16 cellular contexts compared by ENCODE assay signal in genomic region chr17:7956208-7956965, GRCh38. TPM values are rescaled to one million over a fixed set of nuclear protein-coding genes. Genes with fewer than 3 reads are reported as not detected.
DNase-seq lines count a peak whose midpoint lies in the region; ATAC-seq, FAIRE-seq and TF ChIP-seq lines count a peak whose summit lies in the region.
"Had no signal": no experiment of that assay in that cellular context is flagged by ENCODE, and none has a peak within 500 bp of the region (broad histone marks: within the 10 kb centered on the region; RNA-seq: fewer than 3 reads in every experiment).

No MANE protein-coding gene starts in this region.

- H3K9me2 ChIP-seq in SK-N-SH: no peaks in the 10 kb centered on the region

- H3K9ac ChIP-seq in SK-N-SH (no peak overlapping the region), endothelial cell of umbilical vein (replicated peaks; ENCODE audit: extremely low read depth, insufficient read depth, low read length) (no peak overlapping the region)

- no peak overlapping the region for H3K4me3 ChIP-seq in SK-N-SH (ENCODE audit: low read depth in 2 of 2, low read length in 1 of 2)
- H3K4me3 ChIP-seq in endothelial cell of umbilical vein (replicated peaks in 1 of 3; ENCODE audit: insufficient read depth in 1 of 3, low read depth in 1 of 3, low read length in 3 of 3): no peak overlapping the region
- no peak overlapping the region for H3K4me3 ChIP-seq in HAP-1
- H3K4me3 ChIP-seq: psoas muscle had no signal

- peak; percentile 34 for DNase-seq in SK-N-SH
- DNase-seq in endothelial cell of umbilical vein (ENCODE audit: low read depth, low spot score): peak; percentile 25
- peak; percentile 33 for DNase-seq in left kidney (ENCODE audit: low read depth, low spot score)
- peak; percentile 2 for DNase-seq in stromal cell of bone marrow (ENCODE audit: low read depth)
- no peak for DNase-seq in ACHN
- no peak for DNase-seq in HAP-1 (ENCODE audit: low spot score in 2 of 2)
- DNase-seq: activated T-cell treated with anti-CD3 and anti-CD28 coated beads, Interleukin-2, amount 50 U/mL, for 1 hour; amniotic stem cell; immature natural killer cell; psoas muscle; trophoblast cell had no signal

- POLR2A ChIA-PET in SK-N-SH (lab: Yijun Ruan, JAX) (interaction anchor here (0.9 kb wide), 1 partner anchor 11 kb away, joined by 3 read pairs; no protein-coding TSS in a partner anchor), endothelial cell of umbilical vein (lab: Charles Lee) (interaction anchor here (0.7 kb wide), 1 partner anchor 23 kb away, joined by 5 read pairs; no protein-coding TSS in a partner anchor)

- no peaks in the 10 kb centered on the region for H3K27me3 ChIP-seq in SK-N-SH (ENCODE audit: insufficient read depth)
- H3K27me3 ChIP-seq in endothelial cell of umbilical vein (ENCODE audit: control insufficient read depth in 2 of 2, insufficient read depth in 2 of 2, low read length in 2 of 2): peaks cover under 1 to 2% of the 10 kb centered on the region in 2 experiments
- no peaks in the 10 kb centered on the region for H3K27me3 ChIP-seq in HAP-1 (ENCODE audit: low read depth)

- no peaks in the 10 kb centered on the region for H3K9me1 ChIP-seq in endothelial cell of umbilical vein (replicated peaks; ENCODE audit: control insufficient read depth, extremely low read depth, insufficient read depth, low read length)

- H2AFZ ChIP-seq in SK-N-SH (ENCODE audit: low read depth) (no peak overlapping the region), endothelial cell of umbilical vein (ENCODE audit: low read depth, low read length) (no peak overlapping the region)

- TF ChIP-seq RAD21 in SK-N-SH (IDR thresholded peaks at IDR 0.05; ENCODE audit: low read length): no peak

- FAIRE-seq in endothelial cell of umbilical vein (lab: Jason Lieb, UNC): peak; percentile 46

- H3K4me1 ChIP-seq in SK-N-SH (ENCODE audit: control insufficient read depth in 1 of 2, insufficient read depth in 2 of 2, low read depth in 1 of 2, low read length in 1 of 2): no peaks in the 10 kb centered on the region; a peak in 1 of 4 replicates
- H3K4me1 ChIP-seq in endothelial cell of umbilical vein (ENCODE audit: control insufficient read depth, extremely low read depth, insufficient read depth, low read length): no peaks in the 10 kb centered on the region
- H3K4me1 ChIP-seq in HAP-1: no peaks in the 10 kb centered on the region
- H3K4me1 ChIP-seq: psoas muscle had no signal

- H3K4me2 ChIP-seq in SK-N-SH (no peak overlapping the region), endothelial cell of umbilical vein (ENCODE audit: insufficient read depth, low read length) (no peak overlapping the region)

- H3K27ac ChIP-seq in SK-N-SH (ENCODE audit: low read depth in 2 of 2, low read length in 1 of 2) (peak overlapping the region in 1 of 2 experiments; percentile 7; a peak in 1 of 4 replicates), endothelial cell of umbilical vein (ENCODE audit: insufficient read depth, low read depth, low read length) (no peak overlapping the region)
- H3K27ac ChIP-seq: psoas muscle had no signal

- BruUV-seq in endothelial cell of umbilical vein (replicated peaks; lab: Mats Ljungman, UMichigan): no TSS peak

- 76% methylated on average over 11 of the region's 11 CpGs for WGBS in SK-N-SH (ENCODE audit: low lambda C conversion rate)

- no peak for TF ChIP-seq POLR2A in endothelial cell of umbilical vein (IDR thresholded peaks at IDR 0.05; ENCODE audit: low read depth, low read length)

- ATAC-seq in HG02885 (IDR thresholded peaks at IDR 0.05; ENCODE audit: poor library complexity, unreplicated experiment): no peak
- ATAC-seq: psoas muscle had no signal

- TF ChIP-seq CTCF in SK-N-SH (IDR thresholded peaks at IDR 0.05) (no peak), endothelial cell of umbilical vein (IDR thresholded peaks at IDR 0.05; ENCODE audit: extremely low read depth in 1 of 2, insufficient read depth in 1 of 2, low read depth in 1 of 2, low read length in 2 of 2) (no peak)

- H3K36me3 ChIP-seq in SK-N-SH (replicated peaks in 1 of 2; ENCODE audit: control insufficient read depth in 1 of 2, insufficient read depth in 2 of 2, low read length in 1 of 2) (no peaks in the 10 kb centered on the region), endothelial cell of umbilical vein (ENCODE audit: control insufficient read depth in 2 of 2, extremely low read depth in 1 of 2, insufficient read depth in 2 of 2, low read length in 2 of 2) (no peaks in the 10 kb centered on the region), HAP-1 (replicated peaks) (no peaks in the 10 kb centered on the region)

- H3K9me3 ChIP-seq in SK-N-SH: no peaks in the 10 kb centered on the region
- no peaks in the 10 kb centered on the region for H3K9me3 ChIP-seq in endothelial cell of umbilical vein (replicated peaks; ENCODE audit: control insufficient read depth, insufficient read depth, low read length)
- H3K9me3 ChIP-seq in HAP-1: no peaks in the 10 kb centered on the region
- H3K9me3 ChIP-seq: psoas muscle had no signal

- H4K20me1 ChIP-seq in SK-N-SH (ENCODE audit: insufficient read depth): no peaks in the 10 kb centered on the region
- H4K20me1 ChIP-seq in endothelial cell of umbilical vein (replicated peaks; ENCODE audit: control insufficient read depth, extremely low read depth, insufficient read depth, low read length): no peaks in the 10 kb centered on the region

- in situ Hi-C loops in ACHN (cut with HindIII; ENCODE audit: low pct_ligation_motif_present, low pct_unique_long_range_greater_than_20kb, low sequenced_read_pairs) (no loop called here), HAP-1 (cut with MboI; ENCODE audit: low sequenced_read_pairs) (no loop called here)

- intact Hi-C loops in endothelial cell of umbilical vein (cut with micrococcal nuclease): no loop called here

- TF ChIP-seq EP300 in SK-N-SH (IDR thresholded peaks at IDR 0.05; ENCODE audit: borderline replicate concordance in 1 of 2, low read depth in 1 of 2, low read length in 1 of 2): no peak

- CTCF ChIA-PET in SK-N-SH (lab: Yijun Ruan, JAX): interaction anchor here (0.6 to 1.7 kb wide), 7 partner anchors 9 to 1244 kb away, joined by 3 to 4 read pairs (median 3); partner anchors contain the start of gene RNF227
- CTCF ChIA-PET in endothelial cell of umbilical vein (lab: Charles Lee): interaction anchor here (0.7 to 1.7 kb wide), 6 partner anchors 10 to 85 kb away, joined by 3 to 4 read pairs (median 4); no protein-coding TSS in a partner anchor

- dilution Hi-C loops in endothelial cell of umbilical vein (cut with MboI; ENCODE audit: extremely low pct_ligation_motif_present, low sequenced_read_pairs): no loop called here

- H3K79me2 ChIP-seq in SK-N-SH (ENCODE audit: insufficient read depth) (no peaks in the 10 kb centered on the region), endothelial cell of umbilical vein (ENCODE audit: control insufficient read depth, insufficient read depth, low read length) (no peaks in the 10 kb centered on the region)

- peaks cover 5% of the 10 kb centered on the region for H3F3A ChIP-seq in SK-N-SH (replicated peaks; ENCODE audit: insufficient read depth)

RNA-seq across cellular contexts. Expression of gene CNTROB, which starts 24.4 kb away (rescaled TPM):
- polyA plus RNA-seq in SK-N-SH (2012; rRNA removed): 26.3 and 27.4 TPM in 2 replicates
- polyA plus RNA-seq in SK-N-SH (2012; cell fraction: cytosol; rRNA removed): 13.4 and 18.4 TPM in 2 replicates
- polyA plus RNA-seq in SK-N-SH (2012; cell fraction: nucleus; rRNA removed): 98.5 and 103 TPM in 2 replicates
- 45.0 and 47.2 TPM in 2 replicates for total RNA-seq in endothelial cell of umbilical vein
- polyA plus RNA-seq in endothelial cell of umbilical vein: 24.9 and 27.8 TPM in 2 replicates
- polyA plus RNA-seq in endothelial cell of umbilical vein (2011; cell fraction: cytosol; rRNA removed): 23.6 and 27.2 TPM in 2 replicates
- polyA plus RNA-seq in endothelial cell of umbilical vein (2011; cell fraction: nucleus; rRNA removed): 138 and 152 TPM in 2 replicates
- polyA plus RNA-seq in endothelial cell of umbilical vein (2012): 30.2 and 32.5 TPM in 2 replicates
- polyA minus RNA-seq in endothelial cell of umbilical vein: 22.2 and 23.3 TPM in 2 replicates
- polyA minus RNA-seq in endothelial cell of umbilical vein (2011; cell fraction: cytosol; rRNA and poly(A)+ RNA removed): 13.3 TPM
- 28.6 and 45.2 TPM in 2 replicates for polyA minus RNA-seq in endothelial cell of umbilical vein (2011; cell fraction: nucleus; rRNA and poly(A)+ RNA removed)

RNA-seq across cellular contexts. Expression of gene TRAPPC1, which starts 24.6 kb away (rescaled TPM):
- polyA plus RNA-seq in SK-N-SH (2012; rRNA removed): 390 and 555 TPM in 2 replicates
- 477 and 538 TPM in 2 replicates for polyA plus RNA-seq in SK-N-SH (2012; cell fraction: cytosol; rRNA removed)
- 138 and 181 TPM in 2 replicates for polyA plus RNA-seq in SK-N-SH (2012; cell fraction: nucleus; rRNA removed)
- total RNA-seq in endothelial cell of umbilical vein: 139 and 146 TPM in 2 replicates
- 250 and 272 TPM in 2 replicates for polyA plus RNA-seq in endothelial cell of umbilical vein
- 270 and 310 TPM in 2 replicates for polyA plus RNA-seq in endothelial cell of umbilical vein (2011; cell fraction: cytosol; rRNA removed)
- 66.9 and 75.5 TPM in 2 replicates for polyA plus RNA-seq in endothelial cell of umbilical vein (2011; cell fraction: nucleus; rRNA removed)
- polyA plus RNA-seq in endothelial cell of umbilical vein (2012): 215 and 270 TPM in 2 replicates
- 158 and 166 TPM in 2 replicates for polyA minus RNA-seq in endothelial cell of umbilical vein
- 40.5 TPM for polyA minus RNA-seq in endothelial cell of umbilical vein (2011; cell fraction: cytosol; rRNA and poly(A)+ RNA removed)
- 19.4 and 23.1 TPM in 2 replicates for polyA minus RNA-seq in endothelial cell of umbilical vein (2011; cell fraction: nucleus; rRNA and poly(A)+ RNA removed)

RNA-seq across cellular contexts. Expression of gene KCNAB3, which starts 26.7 kb away (rescaled TPM):
- 4.4 and 5.1 TPM in 2 replicates for polyA plus RNA-seq in SK-N-SH (2012; rRNA removed)
- polyA plus RNA-seq in SK-N-SH (2012; cell fraction: cytosol; rRNA removed): 0.80 and 1.3 TPM in 2 replicates
- 50.1 and 51.1 TPM in 2 replicates for polyA plus RNA-seq in SK-N-SH (2012; cell fraction: nucleus; rRNA removed)
- total RNA-seq in endothelial cell of umbilical vein: 2.4 and 4.2 TPM in 2 replicates
- polyA plus RNA-seq in endothelial cell of umbilical vein: 1.3 and 2.1 TPM in 2 replicates
- 0.34 and 0.72 TPM in 2 replicates for polyA plus RNA-seq in endothelial cell of umbilical vein (2011; cell fraction: cytosol; rRNA removed)
- polyA plus RNA-seq in endothelial cell of umbilical vein (2011; cell fraction: nucleus; rRNA removed): 21.7 and 22.6 TPM in 2 replicates
- polyA plus RNA-seq in endothelial cell of umbilical vein (2012): 1.8 and 2.1 TPM in 2 replicates
- 0.83 and 1.6 TPM in 2 replicates for polyA minus RNA-seq in endothelial cell of umbilical vein
- polyA minus RNA-seq in endothelial cell of umbilical vein (2011; cell fraction: cytosol; rRNA and poly(A)+ RNA removed): not detected
- 1.9 and 3.6 TPM in 2 replicates for polyA minus RNA-seq in endothelial cell of umbilical vein (2011; cell fraction: nucleus; rRNA and poly(A)+ RNA removed)
- polyA plus RNA-seq: CD14-positive monocyte had no signal

RNA-seq across cellular contexts. Expression of gene RNF227, which starts 40.3 kb away (rescaled TPM):
- polyA plus RNA-seq in SK-N-SH (2012; rRNA removed): 7.4 and 9.0 TPM in 2 replicates
- polyA plus RNA-seq in SK-N-SH (2012; cell fraction: cytosol; rRNA removed): 6.0 and 10.3 TPM in 2 replicates
- polyA plus RNA-seq in SK-N-SH (2012; cell fraction: nucleus; rRNA removed): 10.3 and 20.5 TPM in 2 replicates
- total RNA-seq in endothelial cell of umbilical vein: 0.58 TPM in 2 replicates
- polyA plus RNA-seq in endothelial cell of umbilical vein: 0.76 TPM in 2 replicates
- polyA plus RNA-seq in endothelial cell of umbilical vein (2011; cell fraction: cytosol; rRNA removed): 0.56 and 1.3 TPM in 2 replicates
- 0.94 and 1.7 TPM in 2 replicates for polyA plus RNA-seq in endothelial cell of umbilical vein (2011; cell fraction: nucleus; rRNA removed)
- polyA plus RNA-seq in endothelial cell of umbilical vein (2012): 0.33 and 0.40 TPM in 2 replicates
- polyA minus RNA-seq in endothelial cell of umbilical vein: 0.49 and 0.87 TPM in 2 replicates
- 4.6 TPM for polyA minus RNA-seq in endothelial cell of umbilical vein (2011; cell fraction: cytosol; rRNA and poly(A)+ RNA removed)
- polyA minus RNA-seq in endothelial cell of umbilical vein (2011; cell fraction: nucleus; rRNA and poly(A)+ RNA removed): 0.72 and 0.91 TPM in 2 replicates

RNA-seq across cellular contexts. Expression of gene GUCY2D, which starts 46.0 kb away (rescaled TPM):
- not detected in 2 replicates for polyA plus RNA-seq in SK-N-SH (2012; rRNA removed)
- not detected in 2 replicates for polyA plus RNA-seq in SK-N-SH (2012; cell fraction: cytosol; rRNA removed)
- polyA plus RNA-seq in SK-N-SH (2012; cell fraction: nucleus; rRNA removed): 0.01 and 0.07 TPM in 2 replicates
- not detected in 2 replicates for total RNA-seq in endothelial cell of umbilical vein
- not detected in 2 replicates for polyA plus RNA-seq in endothelial cell of umbilical vein
- not detected in 2 replicates for polyA plus RNA-seq in endothelial cell of umbilical vein (2011; cell fraction: cytosol; rRNA removed)
- not detected in 2 replicates for polyA plus RNA-seq in endothelial cell of umbilical vein (2011; cell fraction: nucleus; rRNA removed)
- polyA plus RNA-seq in endothelial cell of umbilical vein (2012): not detected in 2 replicates
- not detected in 2 replicates for polyA minus RNA-seq in endothelial cell of umbilical vein
- not detected for polyA minus RNA-seq in endothelial cell of umbilical vein (2011; cell fraction: cytosol; rRNA and poly(A)+ RNA removed)
- polyA minus RNA-seq in endothelial cell of umbilical vein (2011; cell fraction: nucleus; rRNA and poly(A)+ RNA removed): not detected in 2 replicates
- total RNA-seq: dermis microvascular lymphatic vessel endothelial cell, HT1080, myocyte, psoas muscle had no signal
- polyA plus RNA-seq: immature natural killer cell, psoas muscle had no signal

Comparison
In these comparisons a context has a peak if more than half of its experiments do, and no peak if none do; other contexts are left out.
1. DNase-seq: peak in SK-N-SH (single experiment), endothelial cell of umbilical vein (single experiment), left kidney (single experiment) and stromal cell of bone marrow (single experiment); none in ACHN (single experiment) and HAP-1 (0 of 2).